Comparison of ENCODE assay signal across 17 cellular contexts in genomic region chr12:102885043-102885932, GRCh38. TPM values are rescaled to one million over a fixed set of nuclear protein-coding genes. Genes with fewer than 3 reads are reported as not detected.
DNase-seq lines count a peak whose midpoint lies in the region; ATAC-seq and TF ChIP-seq lines count a peak whose summit lies in the region.
"Had no signal": no experiment of that assay in that cellular context is flagged by ENCODE, and none has a peak within 500 bp of the region (broad histone marks: within the 10 kb centered on the region; RNA-seq: fewer than 3 reads in every experiment).

No MANE protein-coding gene starts in this region.

- CTCF ChIA-PET in Caco-2 (lab: Charles Lee), result no interaction called here

- ATAC-seq in right lobe of liver (peak; percentile 58 to 89 (median 84)), GM21360 (IDR thresholded peaks at IDR 0.05; ENCODE audit: unreplicated experiment) (no peak)
- ATAC-seq: GM23338 had no signal

- H3K36me3 ChIP-seq in Caco-2 (ENCODE audit: control insufficient read depth, insufficient read depth, low read length) (no peaks in the 10 kb centered on the region), right lobe of liver (peaks cover 0 to 100% (median 9%) of the 10 kb centered on the region in 4 donors), adrenal gland (replicated peaks in 1 of 2) (no peaks in the 10 kb centered on the region)
- H3K36me3 ChIP-seq: BE2C had no signal

- intact Hi-C loops in Caco-2 (cut with micrococcal nuclease; ENCODE audit: unreplicated experiment), result no loop called here
- intact Hi-C loops in right lobe of liver (cut with DNase I), result loop anchor here (10.0 kb wide), 2 partner anchors 50 to 670 kb away; no protein-coding TSS in a partner anchor
- intact Hi-C loops in adrenal gland (cut with DNase I), result loop anchor here in 1 of 2 donors (5.0 kb wide), 1 partner anchor 662 kb away; no protein-coding TSS in a partner anchor

- H3K9me3 ChIP-seq in Caco-2 (no peaks in the 10 kb centered on the region), right lobe of liver (no peaks in the 10 kb centered on the region), adrenal gland (replicated peaks in 1 of 3) (no peaks in the 10 kb centered on the region)
- H3K9me3 ChIP-seq: BE2C had no signal

- H3K9me3 Mint-ChIP-seq in Caco-2 (ENCODE audit: unreplicated experiment), result no peaks in the 10 kb centered on the region
- H3K9me3 Mint-ChIP-seq: CD4-positive, alpha-beta T cell; GM23338 had no signal

- H3K27me3 Mint-ChIP-seq in Caco-2 (ENCODE audit: insufficient read depth, unreplicated experiment), result no peaks in the 10 kb centered on the region

- no peaks in the 10 kb centered on the region for H3K4me1 Mint-ChIP-seq in Caco-2 (ENCODE audit: low read depth, unreplicated experiment)

- no peaks in the 10 kb centered on the region for H3K36me3 Mint-ChIP-seq in Caco-2 (ENCODE audit: insufficient read depth, unreplicated experiment)

- POLR2A ChIA-PET in Caco-2 (lab: Charles Lee), result no interaction called here

- BruUV-seq in Caco-2 (replicated peaks; lab: Mats Ljungman, UMichigan), result no TSS peak

- 15% methylated on average over 12 of the region's 20 CpGs for WGBS in right lobe of liver (ENCODE audit: insufficient coverage, low coverage, low lambda C conversion rate, missing lambda C conversion rate)
- WGBS in adrenal gland, 4 donors, result 46 to 54% (median 49%) methylated on average over 15 to 20 of the region's 20 CpGs

- H3K27me3 ChIP-seq in Caco-2 (replicated peaks; ENCODE audit: control insufficient read depth, insufficient read depth, low read length) (no peaks in the 10 kb centered on the region), right lobe of liver (no peaks in the 10 kb centered on the region), adrenal gland (peaks cover 7% of the 10 kb centered on the region)
- H3K27me3 ChIP-seq: BE2C had no signal

- no peak overlapping the region for H3K4me3 ChIP-seq in Caco-2 (ENCODE audit: low read depth, low read length)
- peak overlapping the region in 1 of 3 donors; percentile 12 for H3K4me3 ChIP-seq in right lobe of liver
- no peak overlapping the region for H3K4me3 ChIP-seq in adrenal gland
- H3K4me3 ChIP-seq: GM23338 had no signal

- H3K27ac ChIP-seq in right lobe of liver (peak overlapping the region in 2 of 3 donors; percentile 19 to 33), adrenal gland (no peak overlapping the region)
- H3K27ac ChIP-seq: HL-60 had no signal

- no peak overlapping the region for H3K4me3 Mint-ChIP-seq in Caco-2 (ENCODE audit: unreplicated experiment)
- H3K4me3 Mint-ChIP-seq: CD4-positive, alpha-beta T cell; GM23338 had no signal

- TF ChIP-seq POLR2A in right lobe of liver (IDR thresholded peaks at IDR 0.05), result no peak
- no peak for TF ChIP-seq POLR2A in adrenal gland (IDR thresholded peaks at IDR 0.05)

- TF ChIP-seq CTCF in Caco-2 (IDR thresholded peaks at IDR 0.05; ENCODE audit: insufficient read depth in 1 of 2, low read depth in 1 of 2, low read length in 1 of 2, severe bottlenecking in 1 of 2, unreplicated experiment in 1 of 2) (no peak), right lobe of liver (IDR thresholded peaks at IDR 0.05) (no peak), adrenal gland (IDR thresholded peaks at IDR 0.05) (no peak)

- H3K4me1 ChIP-seq in Caco-2, result no peaks in the 10 kb centered on the region
- H3K4me1 ChIP-seq in right lobe of liver, result peaks cover 0 to 64% (median 25%) of the 10 kb centered on the region in 4 donors
- no peaks in the 10 kb centered on the region for H3K4me1 ChIP-seq in adrenal gland (replicated peaks in 1 of 2)
- H3K4me1 ChIP-seq: BE2C had no signal

- no peak overlapping the region for H3K27ac Mint-ChIP-seq in Caco-2 (ENCODE audit: unreplicated experiment)
- H3K27ac Mint-ChIP-seq: CD4-positive, alpha-beta T cell; GM23338 had no signal

- DNase-seq in Caco-2 (peak; percentile 7 to 51), ecto neural progenitor cell (ENCODE audit: low spot score) (peak; percentile 80), right lobe of liver (peak; percentile 71 to 76 (median 75)), retina (peak; percentile 58), adrenal gland (no peak), NOMO-1 (lab: John Stamatoyannopoulos, UW; ENCODE audit: unreplicated experiment in 2 of 2) (no peak)
- DNase-seq: BE2C; CD4-positive, alpha-beta T cell; GF-D8; NCI-H1105; OCI-M1; Right ventricle myocardium superior had no signal

RNA-seq across cellular contexts. Expression of gene PAH, which starts 31.8 kb away (rescaled TPM):
- total RNA-seq in Caco-2 (2022) (5.1 and 5.8 TPM in 2 replicates), right lobe of liver (1,000 to 10,000 TPM in 3 of 6 experiments, 100 to 1,000 TPM in 3; 873 to 2,034 (median 1,035) TPM), adrenal gland (10 to 100 TPM in 3 of 8 donors, 1 to 10 TPM in 5; 1.7 to 20.4 (median 8.6) TPM)
- polyA plus RNA-seq in adrenal gland, result 10 to 100 TPM in 1 of 3 donors, 1 to 10 TPM in 2; 3.9 to 34.3 (median 4.6) TPM
- total RNA-seq: CD4-positive, alpha-beta T cell; LHCN-M2; NCI-H460 had no signal

Comparison
In these comparisons a context has a peak if more than half of its experiments do, and no peak if none do; other contexts are left out.
1. DNase-seq: peak in Caco-2 (2 of 2), ecto neural progenitor cell (single experiment), right lobe of liver (3 of 3) and retina (single experiment); none in adrenal gland (0 of 7) and NOMO-1 (0 of 2).
2. H3K27ac ChIP-seq: peak in right lobe of liver (2 of 3); none in adrenal gland (0 of 5).
3. RNA of gene PAH, which starts 31.8 kb away (total RNA-seq): 873 to 2,034 TPM in right lobe of liver; 1.7 to 20.4 TPM in adrenal gland and 5.1 to 5.8 TPM in Caco-2; every median in the first group is over 10 times any median in the second.